ENCODE assay signal across 22 cellular contexts in genomic region chr14:100594625-100594951, GRCh38. TPM values are rescaled to one million over a fixed set of nuclear protein-coding genes. Genes with fewer than 3 reads are reported as not detected.
DNase-seq lines count a peak whose midpoint lies in the region; ATAC-seq and TF ChIP-seq lines count a peak whose summit lies in the region.
"Had no signal": no experiment of that assay in that cellular context is flagged by ENCODE, and none has a peak within 500 bp of the region (broad histone marks: within the 10 kb centered on the region; RNA-seq: fewer than 3 reads in every experiment).

No MANE protein-coding gene starts in this region.

- H3K36me3 ChIP-seq in heart right ventricle (no peaks in the 10 kb centered on the region), left ventricle myocardium inferior (no peaks in the 10 kb centered on the region), osteoblast (ENCODE audit: insufficient read depth, low read length) (no peaks in the 10 kb centered on the region)

- H3K9me3 ChIP-seq in heart right ventricle (no peaks in the 10 kb centered on the region), left ventricle myocardium inferior (replicated peaks) (no peaks in the 10 kb centered on the region), osteoblast (ENCODE audit: low read depth, low read length) (no peaks in the 10 kb centered on the region)

- H3K27ac Mint-ChIP-seq in activated T-helper 1 cell treated with anti-CD3 and anti-CD28 coated beads, Interleukin-12 subunit alpha, Interleukin-12 subunit beta, Interleukin-2, Interleukin-4 antibody, amounts not matched to agents 30 ng/mL and 10 ng/mL and 1 ng/mL, durations not matched to agents 14 hours and 24 hours and 36 hours, result no peak overlapping the region
- H3K27ac Mint-ChIP-seq in nephron progenitor cell, result no peak overlapping the region
- H3K27ac Mint-ChIP-seq: CD8-positive, alpha-beta memory T cell; IgD-negative memory B cell had no signal

- no peak overlapping the region for H3K4me3 Mint-ChIP-seq in activated T-helper 1 cell treated with anti-CD3 and anti-CD28 coated beads, Interleukin-12 subunit alpha, Interleukin-12 subunit beta, Interleukin-2, Interleukin-4 antibody, amounts not matched to agents 30 ng/mL and 10 ng/mL and 1 ng/mL, durations not matched to agents 14 hours and 24 hours and 36 hours
- no peak overlapping the region for H3K4me3 Mint-ChIP-seq in nephron progenitor cell
- H3K4me3 Mint-ChIP-seq: CD8-positive, alpha-beta memory T cell; IgD-negative memory B cell had no signal

- H3K27ac ChIP-seq in heart right ventricle (no peak overlapping the region), left ventricle myocardium inferior (replicated peaks) (no peak overlapping the region), osteoblast (ENCODE audit: low read depth, low read length) (no peak overlapping the region)
- H3K27ac ChIP-seq: KMS-11 had no signal

- H3K9me3 Mint-ChIP-seq in activated T-helper 1 cell treated with anti-CD3 and anti-CD28 coated beads, Interleukin-12 subunit alpha, Interleukin-12 subunit beta, Interleukin-2, Interleukin-4 antibody, amounts not matched to agents 30 ng/mL and 10 ng/mL and 1 ng/mL, durations not matched to agents 14 hours and 24 hours and 36 hours, result no peaks in the 10 kb centered on the region
- H3K9me3 Mint-ChIP-seq in nephron progenitor cell, result no peaks in the 10 kb centered on the region
- H3K9me3 Mint-ChIP-seq: CD8-positive, alpha-beta memory T cell; IgD-negative memory B cell had no signal

- TF ChIP-seq CTCF in heart right ventricle (IDR thresholded peaks at IDR 0.05) (no peak), left ventricle myocardium inferior (IDR thresholded peaks at IDR 0.05; ENCODE audit: borderline replicate concordance) (no peak), osteoblast (IDR thresholded peaks at IDR 0.05; ENCODE audit: extremely low read depth, low read depth, low read length) (no peak), nephron progenitor cell (IDR thresholded peaks at IDR 0.05) (no peak)

- H3K4me1 ChIP-seq in heart right ventricle (peaks cover 0 to 3% (median 0%) of the 10 kb centered on the region in 9 donors), left ventricle myocardium inferior (no peaks in the 10 kb centered on the region), osteoblast (ENCODE audit: insufficient read depth, low read length) (no peaks in the 10 kb centered on the region)

- no peaks in the 10 kb centered on the region for H4K20me1 ChIP-seq in osteoblast (ENCODE audit: insufficient read depth, low read length)

- H3K4me3 ChIP-seq in heart right ventricle (no peak overlapping the region), left ventricle myocardium inferior (no peak overlapping the region), osteoblast (ENCODE audit: insufficient read depth, low read length) (no peak overlapping the region)

- H3K4me1 Mint-ChIP-seq in activated T-helper 1 cell treated with anti-CD3 and anti-CD28 coated beads, Interleukin-12 subunit alpha, Interleukin-12 subunit beta, Interleukin-2, Interleukin-4 antibody, amounts not matched to agents 30 ng/mL and 10 ng/mL and 1 ng/mL, durations not matched to agents 14 hours and 24 hours and 36 hours (ENCODE audit: low read depth), result no peaks in the 10 kb centered on the region
- H3K4me1 Mint-ChIP-seq in nephron progenitor cell, result peaks cover 12% of the 10 kb centered on the region
- H3K4me1 Mint-ChIP-seq: CD8-positive, alpha-beta memory T cell; IgD-negative memory B cell had no signal

- no peak overlapping the region for H3K4me2 ChIP-seq in osteoblast (ENCODE audit: insufficient read depth, low read length)
- H3K4me2 ChIP-seq: KMS-11 had no signal

- intact Hi-C loops in cardiac septum (cut with DNase I), result no loop called here
- intact Hi-C loops in heart right ventricle (cut with DNase I), result no loop called here
- intact Hi-C loops in left ventricle myocardium inferior (cut with micrococcal nuclease), result no loop called here
- intact Hi-C loops in activated T-helper 1 cell treated with anti-CD3 and anti-CD28 coated beads, Interleukin-12 subunit alpha, Interleukin-12 subunit beta, Interleukin-2, Interleukin-4 antibody, amounts not matched to agents 30 ng/mL and 10 ng/mL and 1 ng/mL, durations not matched to agents 14 hours and 24 hours and 36 hours (cut with micrococcal nuclease), result no loop called here

- peaks cover 0 to 66% (median 54%) of the 10 kb centered on the region in 7 donors for H3K27me3 ChIP-seq in heart right ventricle
- H3K27me3 ChIP-seq in left ventricle myocardium inferior (ENCODE audit: low read depth), result peaks cover 93% of the 10 kb centered on the region
- peaks cover 32% of the 10 kb centered on the region for H3K27me3 ChIP-seq in osteoblast (ENCODE audit: insufficient read depth, low read length)

- no peaks in the 10 kb centered on the region for H3K36me3 Mint-ChIP-seq in activated T-helper 1 cell treated with anti-CD3 and anti-CD28 coated beads, Interleukin-12 subunit alpha, Interleukin-12 subunit beta, Interleukin-2, Interleukin-4 antibody, amounts not matched to agents 30 ng/mL and 10 ng/mL and 1 ng/mL, durations not matched to agents 14 hours and 24 hours and 36 hours (ENCODE audit: low read depth)
- no peaks in the 10 kb centered on the region for H3K36me3 Mint-ChIP-seq in nephron progenitor cell (ENCODE audit: low read depth)
- H3K36me3 Mint-ChIP-seq: CD8-positive, alpha-beta memory T cell; IgD-negative memory B cell had no signal

- no peaks in the 10 kb centered on the region for H3K79me2 ChIP-seq in osteoblast (ENCODE audit: insufficient read depth, low read length)

- DNase-seq in cardiac septum (ENCODE audit: low spot score) (peak; percentile 72), heart right ventricle (no peak), left ventricle myocardium inferior (peak; percentile 4), osteoblast (ENCODE audit: insufficient read length, low spot score, missing footprints) (peak; percentile 48), nephron progenitor cell (no peak), ureter (ENCODE audit: low spot score) (no peak)
- no peak for DNase-seq in activated T-helper 1 cell treated with anti-CD3 and anti-CD28 coated beads, Interleukin-12 subunit alpha, Interleukin-12 subunit beta, Interleukin-2, Interleukin-4 antibody, amounts not matched to agents 30 ng/mL and 10 ng/mL and 1 ng/mL, durations not matched to agents 14 hours and 24 hours and 36 hours (ENCODE audit: low spot score)
- DNase-seq: C1 segment of cervical spinal cord; DMS 273 treated with DMSO at 0.1 percent for 48 hours; DMS79; GF-D8; HCEC 1CT; MM.1S; NCI-H2029; NCI-H446 treated with DMSO at 0.1 percent for 48 hours; NCI-H526; NCI-H82; NK-92 treated with Interleukin-12 subunit alpha and Interleukin-12 subunit beta, amount 100 ng/mL, for 24 hours; PC-3 had no signal

- no peak for ATAC-seq in heart right ventricle
- ATAC-seq: PC-3 had no signal

- WGBS in heart right ventricle, 2 donors, result 78 to 80% methylated on average over 5 of the region's 5 CpGs

- H2AFZ ChIP-seq in osteoblast (ENCODE audit: low read length), result no peak overlapping the region

- peaks cover 35% of the 10 kb centered on the region for H3K27me3 Mint-ChIP-seq in activated T-helper 1 cell treated with anti-CD3 and anti-CD28 coated beads, Interleukin-12 subunit alpha, Interleukin-12 subunit beta, Interleukin-2, Interleukin-4 antibody, amounts not matched to agents 30 ng/mL and 10 ng/mL and 1 ng/mL, durations not matched to agents 14 hours and 24 hours and 36 hours (ENCODE audit: insufficient read depth)
- H3K27me3 Mint-ChIP-seq in nephron progenitor cell (ENCODE audit: low read depth, poor library complexity), result peaks cover 40% of the 10 kb centered on the region

RNA-seq across cellular contexts. Expression of gene BEGAIN, which starts 7.4 kb away (rescaled TPM):
- 1.2 TPM for total RNA-seq in cardiac septum
- total RNA-seq in heart right ventricle, result 1 to 10 TPM in 5 of 10 donors, under 1 TPM in 5; 0.30 to 4.3 (median 1.1) TPM
- polyA plus RNA-seq in heart right ventricle, result under 1 TPM; 0.20 to 0.51 TPM
- 1.9 TPM for total RNA-seq in left ventricle myocardium inferior
- 1.1 TPM in 1 of 2 replicates, not detected in the other for total RNA-seq in osteoblast
- 2.5 and 2.8 TPM in 2 replicates for total RNA-seq in activated T-helper 1 cell treated with anti-CD3 and anti-CD28 coated beads, Interleukin-12 subunit alpha, Interleukin-12 subunit beta, Interleukin-2, Interleukin-4 antibody, amounts not matched to agents 30 ng/mL and 10 ng/mL and 1 ng/mL, durations not matched to agents 14 hours and 24 hours and 36 hours
- 4.2 TPM for total RNA-seq in ureter

Comparison
In these comparisons a context has a peak if more than half of its experiments do, and no peak if none do; other contexts are left out.
1. DNase-seq: peak in cardiac septum (single experiment), left ventricle myocardium inferior (single experiment) and osteoblast (single experiment); none in heart right ventricle (0 of 2), activated T-helper 1 cell treated with anti-CD3 and anti-CD28 coated beads, Interleukin-12 subunit alpha, Interleukin-12 subunit beta, Interleukin-2, Interleukin-4 antibody, amounts not matched to agents 30 ng/mL and 10 ng/mL and 1 ng/mL, durations not matched to agents 14 hours and 24 hours and 36 hours (single experiment), nephron progenitor cell (single experiment) and ureter (single experiment).